18 cellular contexts compared by ENCODE assay signal in genomic region chr7:43602271-43602670, GRCh38. TPM values are rescaled to one million over a fixed set of nuclear protein-coding genes. Genes with fewer than 3 reads are reported as not detected.
DNase-seq lines count a peak whose midpoint lies in the region; ATAC-seq and TF ChIP-seq lines count a peak whose summit lies in the region.
"Had no signal": no experiment of that assay in that cellular context is flagged by ENCODE, and none has a peak within 500 bp of the region (broad histone marks: within the 10 kb centered on the region; RNA-seq: fewer than 3 reads in every experiment).

No MANE protein-coding gene starts in this region.

- no peak overlapping the region for H3K27ac Mint-ChIP-seq in naive thymus-derived CD4-positive, alpha-beta T cell
- no peak overlapping the region for H3K27ac Mint-ChIP-seq in neural progenitor cell
- H3K27ac Mint-ChIP-seq: CD4-positive, alpha-beta memory T cell; T-helper 1 cell treated with Interleukin-12 subunit alpha and Interleukin-12 subunit beta and Interleukin-4 antibody, amounts not matched to agents 30 μg/mL and 1 μg/mL, for 36 hours had no signal

- CTCF ChIA-PET in naive thymus-derived CD4-positive, alpha-beta T cell (lab: Charles Lee), result interaction anchor here (0.6 to 2.4 kb wide), 3 partner anchors 19 to 116 kb away, joined by 3 to 8 read pairs (median 4); partner anchors contain the start of gene STK17A

- H3K4me1 Mint-ChIP-seq in naive thymus-derived CD4-positive, alpha-beta T cell, result peaks cover 26 to 50% (median 29%) of the 10 kb centered on the region in 7 donors
- no peaks in the 10 kb centered on the region for H3K4me1 Mint-ChIP-seq in neural progenitor cell

- H3K4me3 ChIP-seq in RWPE2 (ENCODE audit: severe bottlenecking), result no peak overlapping the region
- no peak overlapping the region for H3K4me3 ChIP-seq in naive thymus-derived CD4-positive, alpha-beta T cell (ENCODE audit: low read length)
- H3K4me3 ChIP-seq in neural progenitor cell, result no peak overlapping the region
- H3K4me3 ChIP-seq: BLaER1, Peyer's patch, SJSA1 had no signal

- H3K36me3 ChIP-seq in RWPE2 (ENCODE audit: low read depth) (peaks cover 100% of the 10 kb centered on the region), neural progenitor cell (peaks cover 4% of the 10 kb centered on the region)
- H3K36me3 ChIP-seq in naive thymus-derived CD4-positive, alpha-beta T cell (ENCODE audit: control insufficient read depth in 2 of 3, insufficient read depth in 3 of 3, low read length in 3 of 3), result peaks cover 16 to 37% (median 31%) of the 10 kb centered on the region in 3 experiments

- no peaks in the 10 kb centered on the region for H3K79me2 ChIP-seq in neural progenitor cell (ENCODE audit: low read depth)

- DNase-seq in DMS 273 treated with DMSO at 0.1 percent for 48 hours (lab: John Stamatoyannopoulos, UW), result peak; percentile 53
- peak; percentile 86 for DNase-seq in NCI-H1694 treated with DMSO at 0.1 percent for 48 hours (lab: John Stamatoyannopoulos, UW)
- no peak for DNase-seq in RWPE2 (ENCODE audit: low spot score)
- DNase-seq in naive thymus-derived CD4-positive, alpha-beta T cell, result no peak
- no peak for DNase-seq in neural progenitor cell (ENCODE audit: low spot score)
- no peak for DNase-seq in amygdala (lab: John Stamatoyannopoulos, UW)
- no peak for DNase-seq in activated effector memory CD4-positive, alpha-beta T cell treated with anti-CD3 and anti-CD28 coated beads, Interleukin-2, amount 50 U/mL, for 16 hours
- DNase-seq: Calu3; CD4-positive, alpha-beta memory T cell; DMS53; GF-D8; NCI-H187; NCI-H774; Peyer's patch had no signal

- H3K9me3 Mint-ChIP-seq in naive thymus-derived CD4-positive, alpha-beta T cell, result peaks cover 0 to 3% (median 0%) of the 10 kb centered on the region in 11 donors
- peaks cover 11% of the 10 kb centered on the region for H3K9me3 Mint-ChIP-seq in neural progenitor cell
- H3K9me3 Mint-ChIP-seq: T-helper 1 cell treated with Interleukin-12 subunit alpha and Interleukin-12 subunit beta and Interleukin-4 antibody, amounts not matched to agents 30 μg/mL and 1 μg/mL, for 36 hours had no signal

- H3F3A ChIP-seq in neural progenitor cell (ENCODE audit: low read depth), result peaks cover 11% of the 10 kb centered on the region

- H3K4me3 Mint-ChIP-seq in naive thymus-derived CD4-positive, alpha-beta T cell, result no peak overlapping the region
- H3K4me3 Mint-ChIP-seq in neural progenitor cell, result no peak overlapping the region
- H3K4me3 Mint-ChIP-seq: CD4-positive, alpha-beta memory T cell; T-helper 1 cell treated with Interleukin-12 subunit alpha and Interleukin-12 subunit beta and Interleukin-4 antibody, amounts not matched to agents 30 μg/mL and 1 μg/mL, for 36 hours had no signal

- no peaks in the 10 kb centered on the region for H3K27me3 ChIP-seq in RWPE2 (ENCODE audit: insufficient read depth, poor library complexity, severe bottlenecking)
- no peaks in the 10 kb centered on the region for H3K27me3 ChIP-seq in naive thymus-derived CD4-positive, alpha-beta T cell (ENCODE audit: control insufficient read depth in 2 of 2, insufficient read depth in 2 of 2, low read length in 2 of 2)
- no peaks in the 10 kb centered on the region for H3K27me3 ChIP-seq in neural progenitor cell
- H3K27me3 ChIP-seq: BLaER1, Peyer's patch, SJSA1 had no signal

- no peaks in the 10 kb centered on the region for H4K20me1 ChIP-seq in neural progenitor cell (ENCODE audit: low read depth)

- TF ChIP-seq CTCF in RWPE2 (IDR thresholded peaks at IDR 0.05; ENCODE audit: poor library complexity, severe bottlenecking) (no peak), neural progenitor cell (IDR thresholded peaks at IDR 0.05) (no peak)

- no peak overlapping the region for H3K4me2 ChIP-seq in neural progenitor cell
- H3K4me2 ChIP-seq: BLaER1 had no signal

- no peak overlapping the region for H3K9ac ChIP-seq in neural progenitor cell
- H3K9ac ChIP-seq: BLaER1 had no signal

- H3K9me3 ChIP-seq in RWPE2 (ENCODE audit: severe bottlenecking), result no peaks in the 10 kb centered on the region
- H3K9me3 ChIP-seq in naive thymus-derived CD4-positive, alpha-beta T cell (ENCODE audit: control insufficient read depth in 2 of 3, low read length in 3 of 3), result no peaks in the 10 kb centered on the region
- H3K9me3 ChIP-seq in neural progenitor cell (ENCODE audit: low read depth), result no peaks in the 10 kb centered on the region
- H3K9me3 ChIP-seq: BLaER1, Peyer's patch, SJSA1 had no signal

- H2AFZ ChIP-seq in neural progenitor cell (replicated peaks), result no peak overlapping the region

- intact Hi-C loops in naive thymus-derived CD4-positive, alpha-beta T cell (cut with micrococcal nuclease), result no loop called here

- H3K4me1 ChIP-seq in RWPE2 (ENCODE audit: insufficient read depth, poor library complexity, severe bottlenecking) (no peaks in the 10 kb centered on the region), neural progenitor cell (peaks cover 11% of the 10 kb centered on the region)
- peaks cover 63 to 65% of the 10 kb centered on the region in 2 donors for H3K4me1 ChIP-seq in naive thymus-derived CD4-positive, alpha-beta T cell (ENCODE audit: control insufficient read depth in 2 of 2, insufficient read depth in 2 of 2, low read length in 2 of 2)
- H3K4me1 ChIP-seq: BLaER1, Peyer's patch, SJSA1 had no signal

- H3K36me3 Mint-ChIP-seq in naive thymus-derived CD4-positive, alpha-beta T cell, result peaks cover 10 to 32% (median 21%) of the 10 kb centered on the region in 5 donors
- peaks cover 18% of the 10 kb centered on the region for H3K36me3 Mint-ChIP-seq in neural progenitor cell

- H3K27me3 Mint-ChIP-seq in naive thymus-derived CD4-positive, alpha-beta T cell, result no peaks in the 10 kb centered on the region
- H3K27me3 Mint-ChIP-seq in neural progenitor cell (ENCODE audit: insufficient read depth, low read depth), result no peaks in the 10 kb centered on the region
- H3K27me3 Mint-ChIP-seq: CD4-positive, alpha-beta memory T cell had no signal

- POLR2A ChIA-PET in naive thymus-derived CD4-positive, alpha-beta T cell (lab: Charles Lee), result interaction anchor here (1.0 to 2.3 kb wide), 6 partner anchors 11 to 98 kb away, joined by 3 to 17 read pairs (median 6); no protein-coding TSS in a partner anchor

- no peak for ATAC-seq in RWPE2 (ENCODE audit: low read depth)
- ATAC-seq in naive thymus-derived CD4-positive, alpha-beta T cell, result no peak

- H3K27ac ChIP-seq in RWPE2 (ENCODE audit: poor library complexity, severe bottlenecking) (peak overlapping the region; percentile 1), neural progenitor cell (no peak overlapping the region)
- H3K27ac ChIP-seq in naive thymus-derived CD4-positive, alpha-beta T cell (ENCODE audit: low read depth, low read length), result peak overlapping the region; percentile 49
- H3K27ac ChIP-seq: BLaER1, HL-60, Peyer's patch, SJSA1 had no signal

RNA-seq across cellular contexts. Expression of gene STK17A, which starts 19.4 kb away (rescaled TPM):
- 100 to 1,000 TPM in 2 of 5 experiments, 10 to 100 TPM in 3; 71.3 to 132 (median 95.8) TPM for total RNA-seq in naive thymus-derived CD4-positive, alpha-beta T cell
- polyA plus RNA-seq in naive thymus-derived CD4-positive, alpha-beta T cell, result 100 to 1,000 TPM; 199 to 292 TPM
- total RNA-seq in neural progenitor cell (ENCODE audit: low replicate concordance), result 13.1 and 15.6 TPM in 2 replicates

Comparison
In these comparisons a context has a peak if more than half of its experiments do, and no peak if none do; other contexts are left out.
1. DNase-seq: peak in DMS 273 treated with DMSO at 0.1 percent for 48 hours (single experiment) and NCI-H1694 treated with DMSO at 0.1 percent for 48 hours (single experiment); none in RWPE2 (single experiment), naive thymus-derived CD4-positive, alpha-beta T cell (0 of 9), neural progenitor cell (single experiment), amygdala (0 of 56) and activated effector memory CD4-positive, alpha-beta T cell treated with anti-CD3 and anti-CD28 coated beads, Interleukin-2, amount 50 U/mL, for 16 hours (single experiment).